In genomic region chr5:80706835-80707447, GRCh38 we compare ENCODE assay signal across 23 cellular contexts.
"Had no signal": no experiment of that assay in that cellular context is flagged by ENCODE, and none has a peak within 500 bp of the region (broad histone marks: within the 10 kb centered on the region; RNA-seq: fewer than 3 reads in every experiment).

No MANE protein-coding gene starts in this region.

- H3K4me3 ChIP-seq: colonic mucosa, neural progenitor cell had no signal

- H3K36me3 ChIP-seq: colonic mucosa, neural progenitor cell had no signal

- H3K9me3 ChIP-seq: colonic mucosa had no signal

- H3K4me2 ChIP-seq: neural progenitor cell had no signal

- H3K9ac ChIP-seq: neural progenitor cell had no signal

- ATAC-seq: activated naive CD8-positive, alpha-beta T cell treated with anti-CD3 and anti-CD28 coated beads, Interleukin-2, amount 50 U/mL, for 24 hours; effector memory CD8-positive, alpha-beta T cell; left colon; natural killer cell; sciatic nerve; stimulated activated effector memory CD8-positive, alpha-beta T cell treated with anti-CD3 and anti-CD28 coated beads, Interleukin-12 subunit alpha, Interleukin-12 subunit beta, amount 100 ng/mL, for 72 hours; T-helper 17 cell had no signal

- H2AFZ ChIP-seq: neural progenitor cell had no signal

- H3K4me1 ChIP-seq: colonic mucosa, neural progenitor cell had no signal

- H3K27ac ChIP-seq: colonic mucosa, neural progenitor cell had no signal

- DNase-seq: activated CD4-positive, alpha-beta memory T cell treated with anti-CD3 and anti-CD28 coated beads, Interleukin-2, amount 10 ng/mL, durations not matched to agents 7 days and 5 days; activated CD4-positive, alpha-beta T cell treated with anti-CD3 and anti-CD28 coated beads for 1 hour; activated CD4-positive, alpha-beta T cell treated with anti-CD3 and anti-CD28 coated beads, Interleukin-2, amount 10 ng/mL, durations not matched to agents 7 days and 5 days; activated CD8-positive, alpha-beta memory T cell treated with anti-CD3 and anti-CD28 coated beads, Interleukin-2, amount 50 U/mL, for 48 hours; activated naive CD8-positive, alpha-beta T cell treated with anti-CD3 and anti-CD28 coated beads, Interleukin-2, amount 50 U/mL, for 24 hours; activated T-cell treated with anti-CD3 and anti-CD28 coated beads, Interleukin-2, amount 50 U/mL, for 24 hours; cerebellar nuclear complex; colonic mucosa; effector memory CD8-positive, alpha-beta T cell; erythroblast; hippocampal formation; left colon; midbrain; natural killer cell; occipital lobe; posterior cingulate gyrus; small intestine; stimulated activated CD4-positive, alpha-beta T cell treated with anti-CD3 and anti-CD28 coated beads, Interleukin-4, amount 100 ng/mL, for 24 hours; T-helper 17 cell; T1000 had no signal

- H3K27me3 ChIP-seq: colonic mucosa, neural progenitor cell had no signal
